Comparison of ENCODE assay signal across 8 cellular contexts in the genomic region with DNA sequence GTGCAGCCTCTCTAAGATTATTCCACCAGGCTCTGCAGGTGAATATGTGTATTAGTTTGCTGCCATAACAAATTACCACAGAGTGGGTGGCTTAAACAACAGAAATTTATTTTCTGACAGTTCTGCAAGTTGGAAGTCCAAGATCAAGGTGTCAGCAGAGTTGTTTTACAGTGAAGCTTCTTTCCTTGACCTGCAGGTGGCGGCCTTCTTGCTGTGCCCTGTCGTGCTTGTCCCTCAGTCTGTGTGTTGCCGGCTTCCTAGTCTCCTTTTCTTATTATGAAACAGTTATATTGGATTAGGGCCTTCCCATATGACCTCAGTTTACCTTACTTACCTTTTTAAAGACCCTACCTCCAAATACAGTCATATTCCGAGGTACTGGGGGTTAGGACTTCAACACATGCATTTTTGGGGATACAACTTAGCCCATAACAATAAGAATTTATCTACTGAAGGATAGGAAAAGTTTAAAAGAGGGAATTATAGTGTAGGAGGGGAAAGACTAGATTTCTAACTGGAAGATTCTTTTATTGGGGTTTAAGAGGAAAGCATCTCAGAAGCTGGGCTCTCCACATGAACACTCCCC.
DNase-seq lines count a peak whose midpoint lies in the region; ATAC-seq and TF ChIP-seq lines count a peak whose summit lies in the region.

No MANE protein-coding gene starts in this region.

- H3K36me3 ChIP-seq in esophagus muscularis mucosa = peaks cover 0 to 5% (median 0%) of the 10 kb centered on the region in 4 donors
- no peaks in the 10 kb centered on the region for H3K36me3 ChIP-seq in smooth muscle cell (ENCODE audit: low read depth)

- no peak overlapping the region for H3T11ph ChIP-seq in H9 (ENCODE audit: low read length)

- no peak overlapping the region for H2BK15ac ChIP-seq in H9 (ENCODE audit: low read depth, low read length)

- H3K14ac ChIP-seq in H9 (ENCODE audit: insufficient read depth, low read length) = no peak overlapping the region

- H3K23me2 ChIP-seq in H9 (ENCODE audit: insufficient read length, low read depth, low read length, poor library complexity, severe bottlenecking) = no peaks in the 10 kb centered on the region

- H2BK20ac ChIP-seq in H9 (ENCODE audit: low read depth, low read length, poor library complexity, severe bottlenecking) = no peak overlapping the region

- H4K20me1 ChIP-seq in H9 (ENCODE audit: control insufficient read depth, insufficient read depth, insufficient read length) (no peaks in the 10 kb centered on the region), smooth muscle cell (ENCODE audit: low read depth) (no peaks in the 10 kb centered on the region)

- H3K79me2 ChIP-seq in H9 (ENCODE audit: insufficient read depth, low read length) = no peaks in the 10 kb centered on the region
- H3K79me2 ChIP-seq in smooth muscle cell (ENCODE audit: low read depth) = no peaks in the 10 kb centered on the region

- TF ChIP-seq EP300 in esophagus muscularis mucosa (IDR thresholded peaks at IDR 0.05) = no peak

- H3K27ac ChIP-seq in H9 (ENCODE audit: insufficient read length, low read depth, low read length) = no peak overlapping the region
- H3K27ac ChIP-seq in esophagus muscularis mucosa (replicated peaks in 1 of 4) = no peak overlapping the region
- no peak overlapping the region for H3K27ac ChIP-seq in smooth muscle cell (ENCODE audit: low read depth)

- H3K79me1 ChIP-seq in H9 (ENCODE audit: insufficient read depth, low read depth, low read length, poor library complexity, severe bottlenecking) = no peaks in the 10 kb centered on the region

- no peaks in the 10 kb centered on the region for H3K36me3 Mint-ChIP-seq in H9 (ENCODE audit: insufficient read depth in 1 of 3, low read depth in 3 of 3)

- H2AFZ ChIP-seq in H9 (ENCODE audit: low read length) (no peak overlapping the region), smooth muscle cell (ENCODE audit: low read depth) (no peak overlapping the region)

- H4K91ac ChIP-seq in H9 (ENCODE audit: insufficient read length, low read depth, low read length) = no peak overlapping the region

- H3K23ac ChIP-seq in H9 (ENCODE audit: insufficient read length, low read depth, low read length) = no peak overlapping the region

- H2BK12ac ChIP-seq in H9 (ENCODE audit: insufficient read length, low read depth, low read length) = no peak overlapping the region

- H3K56ac ChIP-seq in H9 (ENCODE audit: insufficient read length, low read depth, low read length) = no peak overlapping the region

- no peak overlapping the region for H3K4me3 ChIP-seq in esophagus muscularis mucosa
- no peak overlapping the region for H3K4me3 ChIP-seq in smooth muscle cell

- no peak overlapping the region for H2BK120ac ChIP-seq in H9 (ENCODE audit: low read depth, low read length, poor library complexity, severe bottlenecking)

- H3K27ac Mint-ChIP-seq in H9 = no peak overlapping the region

- H4K5ac ChIP-seq in H9 (ENCODE audit: insufficient read length, low read depth, low read length) = no peak overlapping the region

- H3K4ac ChIP-seq in H9 (ENCODE audit: low read depth, low read length) = no peak overlapping the region

- H3K9me3 Mint-ChIP-seq in H9 = no peaks in the 10 kb centered on the region

- H3K4me1 Mint-ChIP-seq in H9 = no peaks in the 10 kb centered on the region; a peak in 1 of 4 replicates

- no peak overlapping the region for H3K9ac ChIP-seq in H9 (ENCODE audit: extremely low read depth, insufficient read length, low read length)
- H3K9ac ChIP-seq in smooth muscle cell (ENCODE audit: low read depth) = no peak overlapping the region

- H3K9me3 ChIP-seq in H9 (ENCODE audit: control insufficient read depth, low read depth, low read length) (no peaks in the 10 kb centered on the region), esophagus muscularis mucosa (no peaks in the 10 kb centered on the region), smooth muscle cell (replicated peaks; ENCODE audit: low read depth) (no peaks in the 10 kb centered on the region)

- H2AK5ac ChIP-seq in H9 (ENCODE audit: insufficient read length, low read length) = no peak overlapping the region

- DNase-seq in NOMO-1 treated with DMSO at 0.1 percent for 48 hours (lab: John Stamatoyannopoulos, UW; ENCODE audit: unreplicated experiment) (peak; percentile 20), NOMO-1 treated with dmso at 0.1 percent for 144 hours (lab: John Stamatoyannopoulos, UW; ENCODE audit: unreplicated experiment) (no peak), H9 (peak; percentile 68), NAMALWA (ENCODE audit: low spot score) (peak; percentile 66), esophagus muscularis mucosa (ENCODE audit: extremely low spot score) (no peak), smooth muscle cell (lab: John Stamatoyannopoulos, UW; ENCODE audit: unreplicated experiment) (no peak)
- peak; percentile 48 for DNase-seq in activated CD4-positive, alpha-beta T cell treated with anti-CD3 and anti-CD28 coated beads, Interleukin-2, amount 50 U/mL, for 1 hour

- no peak overlapping the region for H3K18ac ChIP-seq in H9 (ENCODE audit: insufficient read length, low read depth, low read length)

- no peaks in the 10 kb centered on the region for H3K4me1 ChIP-seq in H9 (ENCODE audit: insufficient read depth, low read length)
- no peaks in the 10 kb centered on the region for H3K4me1 ChIP-seq in esophagus muscularis mucosa
- H3K4me1 ChIP-seq in smooth muscle cell (ENCODE audit: low read depth) = no peaks in the 10 kb centered on the region

- no CpG with 5 or more reads among the region's 4 CpGs for WGBS in H9 (ENCODE audit: extremely low coverage, insufficient read length, low lambda C conversion rate)
- WGBS in esophagus muscularis mucosa = 51% methylated on average over 4 of the region's 4 CpGs
- 20% methylated on average over 4 of the region's 4 CpGs for WGBS in smooth muscle cell (ENCODE audit: low lambda C conversion rate)

- TF ChIP-seq POLR2A in esophagus muscularis mucosa (IDR thresholded peaks at IDR 0.05; ENCODE audit: low read depth) = no peak

- no peaks in the 10 kb centered on the region for H3F3A ChIP-seq in smooth muscle cell (ENCODE audit: low read depth)

- no peak for ATAC-seq in HG03521 (IDR thresholded peaks at IDR 0.05; ENCODE audit: unreplicated experiment)

- H3K27me3 ChIP-seq in H9 (ENCODE audit: insufficient read depth, low read length) (no peaks in the 10 kb centered on the region), esophagus muscularis mucosa (no peaks in the 10 kb centered on the region), smooth muscle cell (ENCODE audit: low read depth) (no peaks in the 10 kb centered on the region)

- intact Hi-C loops in esophagus muscularis mucosa (cut with DNase I) = no loop called here

- H3K4me3 Mint-ChIP-seq in H9 = no peak overlapping the region

- no peaks in the 10 kb centered on the region for H3K27me3 Mint-ChIP-seq in H9 (ENCODE audit: low read depth)

- H3K4me2 ChIP-seq in H9 (ENCODE audit: insufficient read depth, insufficient read length, low read length) (no peak overlapping the region), smooth muscle cell (no peak overlapping the region)

- peak; percentile 82 for TF ChIP-seq CTCF in H9 (conservative IDR thresholded peaks at IDR 0.05)
- TF ChIP-seq CTCF in esophagus muscularis mucosa (IDR thresholded peaks at IDR 0.05) = peak; percentile 17 to 53 (median 27)
- peak; percentile 56 for TF ChIP-seq CTCF in smooth muscle cell (IDR thresholded peaks at IDR 0.05; ENCODE audit: borderline replicate concordance, insufficient read depth, poor library complexity, severe bottlenecking)

- H4K8ac ChIP-seq in H9 (replicated peaks; ENCODE audit: insufficient read length, low read depth, low read length) = no peak overlapping the region

- H2BK5ac ChIP-seq in H9 (ENCODE audit: insufficient read length, low read length) = no peak overlapping the region

Comparison
In these comparisons a context has a peak if more than half of its experiments do, and no peak if none do; other contexts are left out.
1. DNase-seq: peak in NOMO-1 treated with DMSO at 0.1 percent for 48 hours (single experiment), H9 (single experiment), NAMALWA (single experiment) and activated CD4-positive, alpha-beta T cell treated with anti-CD3 and anti-CD28 coated beads, Interleukin-2, amount 50 U/mL, for 1 hour (single experiment); none in NOMO-1 treated with dmso at 0.1 percent for 144 hours (single experiment), esophagus muscularis mucosa (single experiment) and smooth muscle cell (single experiment).
2. CTCF ChIP-seq: peak in every context shown above with its lines; median percentile 82 in H9; 56 in smooth muscle cell; 27 in esophagus muscularis mucosa.